In genomic region chr17:56908061-56908542, GRCh38 we compare ENCODE assay signal across 9 cellular contexts. TPM values are rescaled to one million over a fixed set of nuclear protein-coding genes. Genes with fewer than 3 reads are reported as not detected.
A peak's percentile ranks its signal among the peaks of the same experiment; 100 is the strongest.
DNase-seq lines count a peak whose midpoint lies in the region; ATAC-seq and TF ChIP-seq lines count a peak whose summit lies in the region.
"Had no signal": no experiment of that assay in that cellular context is flagged by ENCODE, and none has a peak within 500 bp of the region (broad histone marks: within the 10 kb centered on the region; RNA-seq: fewer than 3 reads in every experiment).

No MANE protein-coding gene starts in this region.

- H3K14ac ChIP-seq in IMR-90 (replicated peaks; ENCODE audit: low read depth, low read length): no peak overlapping the region

- dilution Hi-C loops in IMR-90 (cut with HindIII; ENCODE audit: low sequenced_read_pairs, unreplicated experiment): no loop called here

- intact Hi-C loops in IMR-90 (cut with micrococcal nuclease): no loop called here
- intact Hi-C loops in activated T-helper 2 cell treated with anti-CD3 and anti-CD28 coated beads, Interferon-gamma antibody, Interleukin-2, Interleukin-4, amounts not matched to agents 10 μg/mL and 5 μg/mL and 100 μg/mL, durations not matched to agents 14 hours and 24 hours and 36 hours (cut with micrococcal nuclease): no loop called here

- H2AFZ ChIP-seq in IMR-90 (replicated peaks; ENCODE audit: low read length, poor library complexity): no peak overlapping the region

- peaks cover 37 to 74% of the 10 kb centered on the region in 2 experiments for H3K79me1 ChIP-seq in IMR-90 (ENCODE audit: low read depth in 1 of 2, low read length in 2 of 2)

- no peaks in the 10 kb centered on the region for H3K9me3 Mint-ChIP-seq in activated T-helper 2 cell treated with anti-CD3 and anti-CD28 coated beads, Interferon-gamma antibody, Interleukin-2, Interleukin-4, amounts not matched to agents 10 μg/mL and 5 μg/mL and 100 μg/mL, durations not matched to agents 14 hours and 24 hours and 36 hours

- no peak for DNase-seq in IMR-90
- DNase-seq in activated T-helper 2 cell treated with anti-CD3 and anti-CD28 coated beads, Interferon-gamma antibody, Interleukin-2, Interleukin-4, amounts not matched to agents 10 μg/mL and 5 μg/mL and 100 μg/mL, durations not matched to agents 14 hours and 24 hours and 36 hours (ENCODE audit: low spot score): peak; percentile 52
- peak; percentile 43 for DNase-seq in pons (ENCODE audit: low spot score)
- no peak for DNase-seq in effector CD8-positive, alpha-beta T cell (lab: John Stamatoyannopoulos, UW)
- no peak for DNase-seq in effector CD4-positive, alpha-beta T cell
- no peak for DNase-seq in HT-29 (ENCODE audit: low spot score)

- no peak overlapping the region for H4K8ac ChIP-seq in IMR-90 (ENCODE audit: low read depth in 2 of 2, low read length in 2 of 2)

- H3K9me1 ChIP-seq in IMR-90 (ENCODE audit: insufficient read depth, low read length): peaks cover 26% of the 10 kb centered on the region

- WGBS in IMR-90 (ENCODE audit: extremely low coverage in 2 of 2, insufficient read length in 1 of 2), 2 experiments: 87% methylated on average over 6 of the region's 8 CpGs; no CpG with 5 or more reads in 1 of the 2 experiments

- no TSS peak for BruUV-seq in IMR-90 (replicated peaks; lab: Mats Ljungman, UMichigan)

- H3K9me3 ChIP-seq in IMR-90 (ENCODE audit: control insufficient read depth, insufficient read depth, low read length): no peaks in the 10 kb centered on the region

- no peak overlapping the region for H4K5ac ChIP-seq in IMR-90 (ENCODE audit: low read depth, low read length)

- H3K27me3 ChIP-seq in IMR-90 (ENCODE audit: control insufficient read depth, insufficient read depth, low read length): no peaks in the 10 kb centered on the region
- H3K27me3 ChIP-seq: dorsolateral prefrontal cortex had no signal

- H2BK120ac ChIP-seq in IMR-90 (ENCODE audit: low read depth, low read length): no peak overlapping the region

- no peak overlapping the region for H3K4ac ChIP-seq in IMR-90 (ENCODE audit: low read depth, low read length)

- H3K4me2 ChIP-seq in IMR-90 (ENCODE audit: low read depth, low read length): no peak overlapping the region

- no peak overlapping the region for H3K23ac ChIP-seq in IMR-90 (ENCODE audit: low read depth, low read length)

- no peak for TF ChIP-seq POLR2A in IMR-90 (IDR thresholded peaks at IDR 0.05; ENCODE audit: low read depth, low read length)

- peak overlapping the region; percentile 17 for H2AK9ac ChIP-seq in IMR-90 (replicated peaks; ENCODE audit: low read depth, low read length, poor library complexity)

- no peak overlapping the region for H3K18ac ChIP-seq in IMR-90 (ENCODE audit: low read depth, low read length)

- H2BK15ac ChIP-seq in IMR-90 (ENCODE audit: low read depth, low read length): no peak overlapping the region

- no peak overlapping the region for H4K91ac ChIP-seq in IMR-90 (ENCODE audit: insufficient read depth, low read depth, low read length)

- peaks cover 13% of the 10 kb centered on the region for H3K4me1 ChIP-seq in IMR-90 (ENCODE audit: control insufficient read depth, insufficient read depth, low read length)

- no peak overlapping the region for H3K9ac ChIP-seq in IMR-90 (ENCODE audit: low read depth, low read length)

- H3K56ac ChIP-seq in IMR-90 (ENCODE audit: extremely low read depth, insufficient read depth, low read length): no peak overlapping the region

- H2AK5ac ChIP-seq in IMR-90 (ENCODE audit: low read depth, low read length): no peak overlapping the region

- CTCF ChIA-PET in IMR-90 (lab: Yijun Ruan, JAX): no interaction called here

- peaks cover 77% of the 10 kb centered on the region for H3K36me3 Mint-ChIP-seq in activated T-helper 2 cell treated with anti-CD3 and anti-CD28 coated beads, Interferon-gamma antibody, Interleukin-2, Interleukin-4, amounts not matched to agents 10 μg/mL and 5 μg/mL and 100 μg/mL, durations not matched to agents 14 hours and 24 hours and 36 hours (ENCODE audit: low read depth)

- in situ Hi-C loops in IMR-90 (cut with MboI; ENCODE audit: low sequenced_read_pairs): no loop called here

- H4K20me1 ChIP-seq in IMR-90 (ENCODE audit: insufficient read depth, low read length): peaks cover 35% of the 10 kb centered on the region

- H3K36me3 ChIP-seq in IMR-90 (ENCODE audit: control insufficient read depth, insufficient read depth, low read length): peaks cover 29% of the 10 kb centered on the region

- peaks cover 54% of the 10 kb centered on the region for H3K4me1 Mint-ChIP-seq in activated T-helper 2 cell treated with anti-CD3 and anti-CD28 coated beads, Interferon-gamma antibody, Interleukin-2, Interleukin-4, amounts not matched to agents 10 μg/mL and 5 μg/mL and 100 μg/mL, durations not matched to agents 14 hours and 24 hours and 36 hours (ENCODE audit: low read depth)

- no peak overlapping the region for H3K27ac ChIP-seq in IMR-90 (ENCODE audit: insufficient read depth, low read length)

- peak overlapping the region; percentile 72 for H3K27ac Mint-ChIP-seq in activated T-helper 2 cell treated with anti-CD3 and anti-CD28 coated beads, Interferon-gamma antibody, Interleukin-2, Interleukin-4, amounts not matched to agents 10 μg/mL and 5 μg/mL and 100 μg/mL, durations not matched to agents 14 hours and 24 hours and 36 hours

- H3K4me3 ChIP-seq in IMR-90 (ENCODE audit: insufficient read depth, low read depth, low read length): no peak overlapping the region
- H3K4me3 ChIP-seq: dorsolateral prefrontal cortex had no signal

- H3K4me3 Mint-ChIP-seq in activated T-helper 2 cell treated with anti-CD3 and anti-CD28 coated beads, Interferon-gamma antibody, Interleukin-2, Interleukin-4, amounts not matched to agents 10 μg/mL and 5 μg/mL and 100 μg/mL, durations not matched to agents 14 hours and 24 hours and 36 hours (ENCODE audit: low read depth): no peak overlapping the region

- no peak for TF ChIP-seq CTCF in IMR-90 (conservative IDR thresholded peaks at IDR 0.05; ENCODE audit: low read depth, low read length)

- H3K27me3 Mint-ChIP-seq in activated T-helper 2 cell treated with anti-CD3 and anti-CD28 coated beads, Interferon-gamma antibody, Interleukin-2, Interleukin-4, amounts not matched to agents 10 μg/mL and 5 μg/mL and 100 μg/mL, durations not matched to agents 14 hours and 24 hours and 36 hours (ENCODE audit: low read depth): no peaks in the 10 kb centered on the region

- ATAC-seq in GM18498 (IDR thresholded peaks at IDR 0.05; ENCODE audit: unreplicated experiment) (peak; percentile 91), GM21528 (IDR thresholded peaks at IDR 0.05; ENCODE audit: low FRiP score, unreplicated experiment) (peak; percentile 85), IMR-90 (ENCODE audit: low read depth) (no peak)

- POLR2A ChIA-PET in IMR-90 (lab: Charles Lee; ENCODE audit: unreplicated experiment): no interaction called here

- H2BK5ac ChIP-seq in IMR-90 (ENCODE audit: low read depth, low read length, poor library complexity, severe bottlenecking): no peak overlapping the region

- no peak overlapping the region for H2BK20ac ChIP-seq in IMR-90 (ENCODE audit: low read depth, low read length)

- TF ChIP-seq RAD21 in IMR-90 (IDR thresholded peaks at IDR 0.05; ENCODE audit: low read length): no peak

TF ChIP-seq in IMR-90, 13 proteins besides CTCF, POLR2A, EP300 and RAD21 (continues in another document):
- no peak for TF ChIP-seq USF2 (IDR thresholded peaks at IDR 0.05; ENCODE audit: low read depth, low read length)
- no peak for TF ChIP-seq CEBPB (IDR thresholded peaks at IDR 0.05; ENCODE audit: low read depth, low read length)
- no peak for TF ChIP-seq SMC3 (IDR thresholded peaks at IDR 0.05; ENCODE audit: low read depth, low read length)
- no peak for TF ChIP-seq MXI1 (IDR thresholded peaks at IDR 0.05; ENCODE audit: borderline replicate concordance, low read depth, low read length)
- TF ChIP-seq RFX5 (IDR thresholded peaks at IDR 0.05; ENCODE audit: low read depth, low read length): no peak
- TF ChIP-seq BHLHE40 (IDR thresholded peaks at IDR 0.05; ENCODE audit: low read depth, low read length): no peak
- no peak for TF ChIP-seq CHD1 (IDR thresholded peaks at IDR 0.05; ENCODE audit: low read depth, low read length)
- no peak for TF ChIP-seq MAFK (IDR thresholded peaks at IDR 0.05; ENCODE audit: low read depth, low read length)
- TF ChIP-seq, protein P1, sequence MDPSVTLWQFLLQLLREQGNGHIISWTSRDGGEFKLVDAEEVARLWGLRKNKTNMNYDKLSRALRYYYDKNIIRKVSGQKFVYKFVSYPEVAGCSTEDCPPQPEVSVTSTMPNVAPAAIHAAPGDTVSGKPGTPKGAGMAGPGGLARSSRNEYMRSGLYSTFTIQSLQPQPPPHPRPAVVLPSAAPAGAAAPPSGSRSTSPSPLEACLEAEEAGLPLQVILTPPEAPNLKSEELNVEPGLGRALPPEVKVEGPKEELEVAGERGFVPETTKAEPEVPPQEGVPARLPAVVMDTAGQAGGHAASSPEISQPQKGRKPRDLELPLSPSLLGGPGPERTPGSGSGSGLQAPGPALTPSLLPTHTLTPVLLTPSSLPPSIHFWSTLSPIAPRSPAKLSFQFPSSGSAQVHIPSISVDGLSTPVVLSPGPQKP (IDR thresholded peaks at IDR 0.05; ENCODE audit: borderline replicate concordance, low read depth, low read length): no peak

RNA-seq across cellular contexts. Expression of gene TRIM25, which starts 5.7 kb away (rescaled TPM):
- total RNA-seq in IMR-90 (2012; rRNA removed): 25.5 and 28.9 TPM in 2 replicates
- polyA plus RNA-seq in IMR-90 (2012; rRNA removed): 27.5 and 29.9 TPM in 2 replicates
- 8.4 and 14.0 TPM in 2 replicates for polyA plus RNA-seq in IMR-90 (2012; cell fraction: cytosol; rRNA removed)
- 57.2 and 84.7 TPM in 2 replicates for polyA plus RNA-seq in IMR-90 (2012; cell fraction: nucleus; rRNA removed; ENCODE audit: low replicate concordance)
- 76.5 and 85.9 TPM in 2 replicates for total RNA-seq in activated T-helper 2 cell treated with anti-CD3 and anti-CD28 coated beads, Interferon-gamma antibody, Interleukin-2, Interleukin-4, amounts not matched to agents 10 μg/mL and 5 μg/mL and 100 μg/mL, durations not matched to agents 14 hours and 24 hours and 36 hours
- total RNA-seq in HT-29 (2014; rRNA removed; shearing (Covaris generic)): 29.8 and 38.4 TPM in 2 replicates

RNA-seq across cellular contexts. Expression of gene COIL, which starts 52.7 kb away (rescaled TPM):
- total RNA-seq in IMR-90 (2012; rRNA removed): 13.3 and 21.7 TPM in 2 replicates
- 4.3 and 5.2 TPM in 2 replicates for polyA plus RNA-seq in IMR-90 (2012; rRNA removed)
- polyA plus RNA-seq in IMR-90 (2012; cell fraction: cytosol; rRNA removed): 1.2 and 1.9 TPM in 2 replicates
- polyA plus RNA-seq in IMR-90 (2012; cell fraction: nucleus; rRNA removed; ENCODE audit: low replicate concordance): 1.7 and 5.6 TPM in 2 replicates
- 20.3 and 23.1 TPM in 2 replicates for total RNA-seq in activated T-helper 2 cell treated with anti-CD3 and anti-CD28 coated beads, Interferon-gamma antibody, Interleukin-2, Interleukin-4, amounts not matched to agents 10 μg/mL and 5 μg/mL and 100 μg/mL, durations not matched to agents 14 hours and 24 hours and 36 hours
- 11.5 and 14.6 TPM in 2 replicates for total RNA-seq in HT-29 (2014; rRNA removed; shearing (Covaris generic))

Comparison
In these comparisons a context has a peak if more than half of its experiments do, and no peak if none do; other contexts are left out.
1. DNase-seq: peak in activated T-helper 2 cell treated with anti-CD3 and anti-CD28 coated beads, Interferon-gamma antibody, Interleukin-2, Interleukin-4, amounts not matched to agents 10 μg/mL and 5 μg/mL and 100 μg/mL, durations not matched to agents 14 hours and 24 hours and 36 hours (single experiment) and pons (single experiment); none in IMR-90 (single experiment), effector CD8-positive, alpha-beta T cell (single experiment), effector CD4-positive, alpha-beta T cell (single experiment) and HT-29 (single experiment).